In the genomic region with DNA sequence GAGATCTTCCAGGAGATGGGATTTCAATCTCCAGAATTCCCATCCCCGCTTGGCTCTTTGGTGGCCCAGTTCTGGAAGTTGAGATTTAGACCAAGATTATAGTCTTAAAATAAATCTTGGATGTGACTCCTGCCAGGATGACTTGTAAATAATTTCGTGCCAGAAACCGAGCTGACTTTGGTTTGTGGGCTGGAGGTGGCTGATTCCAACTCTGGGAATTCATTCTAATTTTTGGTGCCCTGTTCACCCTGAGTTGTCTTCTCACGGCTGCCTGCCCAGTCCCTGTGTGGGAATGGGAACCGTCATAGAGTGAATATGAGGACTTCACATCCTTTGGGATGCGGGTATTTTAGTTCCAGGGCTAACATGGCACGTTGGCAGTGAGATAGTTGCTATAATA, we compare ENCODE assay signal across 1 cellular context.
TF ChIP-seq lines count a peak whose summit lies in the region.

No MANE protein-coding gene starts in this region.

TF ChIP-seq in GM23338, 12 proteins besides CTCF, POLR2A, EP300 and RAD21:
- TF ChIP-seq, protein P1, sequence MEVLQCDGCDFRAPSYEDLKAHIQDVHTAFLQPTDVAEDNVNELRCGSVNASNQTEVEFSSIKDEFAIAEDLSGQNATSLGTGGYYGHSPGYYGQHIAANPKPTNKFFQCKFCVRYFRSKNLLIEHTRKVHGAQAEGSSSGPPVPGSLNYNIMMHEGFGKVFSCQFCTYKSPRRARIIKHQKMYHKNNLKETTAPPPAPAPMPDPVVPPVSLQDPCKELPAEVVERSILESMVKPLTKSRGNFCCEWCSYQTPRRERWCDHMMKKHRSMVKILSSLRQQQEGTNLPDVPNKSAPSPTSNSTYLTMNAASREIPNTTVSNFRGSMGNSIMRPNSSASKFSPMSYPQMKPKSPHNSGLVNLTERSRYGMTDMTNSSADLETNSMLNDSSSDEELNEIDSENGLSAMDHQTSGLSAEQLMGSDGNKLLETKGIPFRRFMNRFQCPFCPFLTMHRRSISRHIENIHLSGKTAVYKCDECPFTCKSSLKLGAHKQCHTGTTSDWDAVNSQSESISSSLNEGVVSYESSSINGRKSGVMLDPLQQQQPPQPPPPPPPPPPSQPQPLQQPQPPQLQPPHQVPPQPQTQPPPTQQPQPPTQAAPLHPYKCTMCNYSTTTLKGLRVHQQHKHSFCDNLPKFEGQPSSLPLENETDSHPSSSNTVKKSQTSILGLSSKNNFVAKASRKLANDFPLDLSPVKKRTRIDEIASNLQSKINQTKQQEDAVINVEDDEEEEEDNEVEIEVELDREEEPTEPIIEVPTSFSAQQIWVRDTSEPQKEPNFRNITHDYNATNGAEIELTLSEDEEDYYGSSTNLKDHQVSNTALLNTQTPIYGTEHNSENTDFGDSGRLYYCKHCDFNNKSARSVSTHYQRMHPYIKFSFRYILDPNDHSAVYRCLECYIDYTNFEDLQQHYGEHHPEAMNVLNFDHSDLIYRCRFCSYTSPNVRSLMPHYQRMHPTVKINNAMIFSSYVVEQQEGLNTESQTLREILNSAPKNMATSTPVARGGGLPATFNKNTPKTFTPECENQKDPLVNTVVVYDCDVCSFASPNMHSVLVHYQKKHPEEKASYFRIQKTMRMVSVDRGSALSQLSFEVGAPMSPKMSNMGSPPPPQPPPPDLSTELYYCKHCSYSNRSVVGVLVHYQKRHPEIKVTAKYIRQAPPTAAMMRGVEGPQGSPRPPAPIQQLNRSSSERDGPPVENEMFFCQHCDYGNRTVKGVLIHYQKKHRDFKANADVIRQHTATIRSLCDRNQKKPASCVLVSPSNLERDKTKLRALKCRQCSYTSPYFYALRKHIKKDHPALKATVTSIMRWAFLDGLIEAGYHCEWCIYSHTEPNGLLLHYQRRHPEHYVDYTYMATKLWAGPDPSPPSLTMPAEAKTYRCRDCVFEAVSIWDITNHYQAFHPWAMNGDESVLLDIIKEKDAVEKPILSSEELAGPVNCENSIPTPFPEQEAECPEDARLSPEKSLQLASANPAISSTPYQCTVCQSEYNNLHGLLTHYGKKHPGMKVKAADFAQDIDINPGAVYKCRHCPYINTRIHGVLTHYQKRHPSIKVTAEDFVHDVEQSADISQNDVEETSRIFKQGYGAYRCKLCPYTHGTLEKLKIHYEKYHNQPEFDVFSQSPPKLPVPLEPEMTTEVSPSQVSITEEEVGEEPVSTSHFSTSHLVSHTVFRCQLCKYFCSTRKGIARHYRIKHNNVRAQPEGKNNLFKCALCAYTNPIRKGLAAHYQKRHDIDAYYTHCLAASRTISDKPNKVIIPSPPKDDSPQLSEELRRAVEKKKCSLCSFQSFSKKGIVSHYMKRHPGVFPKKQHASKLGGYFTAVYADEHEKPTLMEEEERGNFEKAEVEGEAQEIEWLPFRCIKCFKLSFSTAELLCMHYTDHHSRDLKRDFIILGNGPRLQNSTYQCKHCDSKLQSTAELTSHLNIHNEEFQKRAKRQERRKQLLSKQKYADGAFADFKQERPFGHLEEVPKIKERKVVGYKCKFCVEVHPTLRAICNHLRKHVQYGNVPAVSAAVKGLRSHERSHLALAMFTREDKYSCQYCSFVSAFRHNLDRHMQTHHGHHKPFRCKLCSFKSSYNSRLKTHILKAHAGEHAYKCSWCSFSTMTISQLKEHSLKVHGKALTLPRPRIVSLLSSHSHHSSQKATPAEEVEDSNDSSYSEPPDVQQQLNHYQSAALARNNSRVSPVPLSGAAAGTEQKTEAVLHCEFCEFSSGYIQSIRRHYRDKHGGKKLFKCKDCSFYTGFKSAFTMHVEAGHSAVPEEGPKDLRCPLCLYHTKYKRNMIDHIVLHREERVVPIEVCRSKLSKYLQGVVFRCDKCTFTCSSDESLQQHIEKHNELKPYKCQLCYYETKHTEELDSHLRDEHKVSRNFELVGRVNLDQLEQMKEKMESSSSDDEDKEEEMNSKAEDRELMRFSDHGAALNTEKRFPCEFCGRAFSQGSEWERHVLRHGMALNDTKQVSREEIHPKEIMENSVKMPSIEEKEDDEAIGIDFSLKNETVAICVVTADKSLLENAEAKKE (CRISPR knock-in tag; IDR thresholded peaks at IDR 0.05), result no peak
- no peak for TF ChIP-seq ZNF114 (CRISPR knock-in tag; IDR thresholded peaks at IDR 0.05)
- no peak for TF ChIP-seq CREB1 (CRISPR knock-in tag; IDR thresholded peaks at IDR 0.05; ENCODE audit: low read depth)
- TF ChIP-seq JUNB (IDR thresholded peaks at IDR 0.05; ENCODE audit: unreplicated experiment), result no peak
- TF ChIP-seq, protein P2, sequence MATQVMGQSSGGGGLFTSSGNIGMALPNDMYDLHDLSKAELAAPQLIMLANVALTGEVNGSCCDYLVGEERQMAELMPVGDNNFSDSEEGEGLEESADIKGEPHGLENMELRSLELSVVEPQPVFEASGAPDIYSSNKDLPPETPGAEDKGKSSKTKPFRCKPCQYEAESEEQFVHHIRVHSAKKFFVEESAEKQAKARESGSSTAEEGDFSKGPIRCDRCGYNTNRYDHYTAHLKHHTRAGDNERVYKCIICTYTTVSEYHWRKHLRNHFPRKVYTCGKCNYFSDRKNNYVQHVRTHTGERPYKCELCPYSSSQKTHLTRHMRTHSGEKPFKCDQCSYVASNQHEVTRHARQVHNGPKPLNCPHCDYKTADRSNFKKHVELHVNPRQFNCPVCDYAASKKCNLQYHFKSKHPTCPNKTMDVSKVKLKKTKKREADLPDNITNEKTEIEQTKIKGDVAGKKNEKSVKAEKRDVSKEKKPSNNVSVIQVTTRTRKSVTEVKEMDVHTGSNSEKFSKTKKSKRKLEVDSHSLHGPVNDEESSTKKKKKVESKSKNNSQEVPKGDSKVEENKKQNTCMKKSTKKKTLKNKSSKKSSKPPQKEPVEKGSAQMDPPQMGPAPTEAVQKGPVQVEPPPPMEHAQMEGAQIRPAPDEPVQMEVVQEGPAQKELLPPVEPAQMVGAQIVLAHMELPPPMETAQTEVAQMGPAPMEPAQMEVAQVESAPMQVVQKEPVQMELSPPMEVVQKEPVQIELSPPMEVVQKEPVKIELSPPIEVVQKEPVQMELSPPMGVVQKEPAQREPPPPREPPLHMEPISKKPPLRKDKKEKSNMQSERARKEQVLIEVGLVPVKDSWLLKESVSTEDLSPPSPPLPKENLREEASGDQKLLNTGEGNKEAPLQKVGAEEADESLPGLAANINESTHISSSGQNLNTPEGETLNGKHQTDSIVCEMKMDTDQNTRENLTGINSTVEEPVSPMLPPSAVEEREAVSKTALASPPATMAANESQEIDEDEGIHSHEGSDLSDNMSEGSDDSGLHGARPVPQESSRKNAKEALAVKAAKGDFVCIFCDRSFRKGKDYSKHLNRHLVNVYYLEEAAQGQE (IDR thresholded peaks at IDR 0.05; ENCODE audit: unreplicated experiment), result no peak
- no peak for TF ChIP-seq EZH2phosphoT487 (IDR thresholded peaks at IDR 0.05; ENCODE audit: unreplicated experiment)
- no peak for TF ChIP-seq NANOG (IDR thresholded peaks at IDR 0.05; ENCODE audit: borderline replicate concordance)
- TF ChIP-seq, protein P3, sequence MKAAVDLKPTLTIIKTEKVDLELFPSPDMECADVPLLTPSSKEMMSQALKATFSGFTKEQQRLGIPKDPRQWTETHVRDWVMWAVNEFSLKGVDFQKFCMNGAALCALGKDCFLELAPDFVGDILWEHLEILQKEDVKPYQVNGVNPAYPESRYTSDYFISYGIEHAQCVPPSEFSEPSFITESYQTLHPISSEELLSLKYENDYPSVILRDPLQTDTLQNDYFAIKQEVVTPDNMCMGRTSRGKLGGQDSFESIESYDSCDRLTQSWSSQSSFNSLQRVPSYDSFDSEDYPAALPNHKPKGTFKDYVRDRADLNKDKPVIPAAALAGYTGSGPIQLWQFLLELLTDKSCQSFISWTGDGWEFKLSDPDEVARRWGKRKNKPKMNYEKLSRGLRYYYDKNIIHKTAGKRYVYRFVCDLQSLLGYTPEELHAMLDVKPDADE (IDR thresholded peaks at IDR 0.05), result no peak
- no peak for TF ChIP-seq ZNF331 (CRISPR knock-in tag; IDR thresholded peaks at IDR 0.05; ENCODE audit: low read depth)
- no peak for TF ChIP-seq STAT1 (IDR thresholded peaks at IDR 0.05; ENCODE audit: unreplicated experiment)
- TF ChIP-seq POLR2AphosphoS5 (IDR thresholded peaks at IDR 0.05; ENCODE audit: low read depth), result no peak
- no peak for TF ChIP-seq EZH2 (IDR thresholded peaks at IDR 0.05; ENCODE audit: low read depth, unreplicated experiment)
